ENCODE assay signal across 26 cellular contexts in the genomic region with DNA sequence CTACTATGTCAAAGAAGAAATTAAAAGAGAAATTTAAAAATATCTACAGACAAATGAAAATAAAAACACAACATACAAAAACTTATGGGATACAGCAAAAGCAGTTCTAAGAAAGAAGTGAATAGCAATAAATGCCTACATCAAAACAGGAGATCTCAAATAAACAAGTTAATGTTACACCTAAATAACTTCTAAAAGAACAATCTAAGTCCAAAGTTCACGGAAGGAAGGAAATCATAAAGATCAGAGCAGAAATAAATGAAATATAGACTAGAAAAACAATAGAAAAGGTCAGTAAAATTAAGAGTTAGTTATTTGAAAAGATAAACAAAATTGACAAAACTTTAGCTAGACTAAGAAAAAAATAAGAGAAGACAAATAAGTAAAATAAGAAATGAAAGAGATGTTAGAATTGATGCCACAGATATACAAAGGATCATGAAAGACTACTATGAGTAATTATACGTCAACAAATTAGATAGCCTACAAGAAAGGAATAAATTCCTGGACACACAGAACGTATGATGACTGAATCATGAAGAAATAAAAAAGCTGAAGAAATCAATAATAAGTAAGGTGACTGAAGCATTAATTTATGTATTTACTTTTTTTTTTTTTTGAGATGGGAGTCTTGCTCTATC.
"Had no signal": no experiment of that assay in that cellular context is flagged by ENCODE, and none has a peak within 500 bp of the region (broad histone marks: within the 10 kb centered on the region; RNA-seq: fewer than 3 reads in every experiment).

No MANE protein-coding gene starts in this region.

- H3K4me3 ChIP-seq: ascending aorta, cardiac muscle cell, SJSA1 had no signal

- H3K4me1 ChIP-seq: ascending aorta, SJSA1 had no signal

- H3K27ac ChIP-seq: ascending aorta, cardiac muscle cell, SJSA1 had no signal

- H3K9ac ChIP-seq: SK-N-SH had no signal

- H3K9me3 ChIP-seq: SJSA1 had no signal

- DNase-seq: activated CD4-positive, alpha-beta T cell treated with anti-CD3 and anti-CD28 coated beads for 36 hours; activated CD4-positive, alpha-beta T cell treated with anti-CD3 and anti-CD28 coated beads, Interleukin-2, amount 10 ng/mL, durations not matched to agents 7 days and 5 days; activated CD4-positive, alpha-beta T cell treated with anti-CD3 and anti-CD28 coated beads, Interleukin-2, amount 50 U/mL, for 48 hours; activated CD8-positive, alpha-beta T cell treated with anti-CD3 and anti-CD28 coated beads, Interleukin-2, amount 10 ng/mL, durations not matched to agents 7 days and 5 days; activated gamma-delta T cell; activated naive CD4-positive, alpha-beta T cell treated with Interleukin-2 at 50 U/mL for 16 hours; activated naive CD8-positive, alpha-beta T cell treated with anti-CD3 and anti-CD28 coated beads, Interleukin-2, amount 10 ng/mL, durations not matched to agents 7 days and 5 days; activated T-cell treated with anti-CD3 and anti-CD28 coated beads, Interleukin-2, amount 50 U/mL, for 24 hours; amygdala; NCI-H1105; NCI-H1417 treated with DMSO at 0.1 percent for 48 hours; NCI-H187 treated with DMSO at 0.1 percent for 48 hours; NCI-H2081; NCI-H2171 treated with DMSO at 0.1 percent for 48 hours; NCI-H226; NCI-H524 treated with DMSO at 0.1 percent for 48 hours; RPMI8226; SHP77 treated with DMSO at 0.1 percent for 48 hours; SK-N-SH had no signal

- ATAC-seq: activated CD4-positive, alpha-beta T cell treated with anti-CD3 and anti-CD28 coated beads for 36 hours; activated CD4-positive, CD25-positive, alpha-beta regulatory T cell treated with anti-CD3 and anti-CD28 coated beads, Interleukin-2, amount 50 U/mL, for 24 hours; activated CD8-positive, alpha-beta T cell treated with anti-CD3 and anti-CD28 coated beads, Interleukin-2, amount 10 ng/mL, durations not matched to agents 7 days and 5 days; Panc1; WTC11 had no signal

- FAIRE-seq: TTC549 had no signal

- H3K27me3 ChIP-seq: ascending aorta, cardiac muscle cell, SJSA1 had no signal
